Comparison of ENCODE assay signal across 8 cellular contexts in genomic region chr4:107989537-107990386, GRCh38. TPM values are rescaled to one million over a fixed set of nuclear protein-coding genes. Genes with fewer than 3 reads are reported as not detected.
DNase-seq lines count a peak whose midpoint lies in the region; ATAC-seq and TF ChIP-seq lines count a peak whose summit lies in the region.

Gene HADH, plus strand, starts transcription at chr4:107989889. Its CDS starts 44 bp downstream, at chr4:107989933.

- intact Hi-C loops in left ventricle myocardium superior (cut with micrococcal nuclease) (no loop called here), psoas muscle (cut with DNase I) (loop anchor here (2.0 to 10.0 kb wide), 2 partner anchors 59 to 165 kb away; partner anchors contain the start of genes CYP2U1 (in 1 of the 2) and SGMS2 (in 1 of the 2))

- no peak for TF ChIP-seq CTCF in psoas muscle (IDR thresholded peaks at IDR 0.05)

- ATAC-seq in GM18499 (IDR thresholded peaks at IDR 0.05; ENCODE audit: insufficient read depth, unreplicated experiment): peak; percentile 77
- peak; percentile 92 for ATAC-seq in HG02885 (IDR thresholded peaks at IDR 0.05; ENCODE audit: poor library complexity, unreplicated experiment)
- peak; percentile 99 for ATAC-seq in left ventricle myocardium superior
- peak; percentile 96 to 100 (median 98) for ATAC-seq in psoas muscle

- H3K4me1 ChIP-seq in psoas muscle (peaks cover 50% of the 10 kb centered on the region), urinary bladder (ENCODE audit: insufficient read depth) (no peaks in the 10 kb centered on the region)

- 0 to 1% (median 0%) methylated on average over 58 to 78 of the region's 78 CpGs for WGBS in psoas muscle, 3 donors
- under 1% methylated on average over 78 of the region's 78 CpGs for WGBS in urinary bladder

- H3K36me3 ChIP-seq in psoas muscle (ENCODE audit: insufficient read depth in 1 of 2, low read depth in 1 of 2): no peaks in the 10 kb centered on the region
- no peaks in the 10 kb centered on the region for H3K36me3 ChIP-seq in urinary bladder (ENCODE audit: insufficient read depth)

- DNase-seq in NCI-H1694 treated with DMSO at 0.1 percent for 48 hours (lab: John Stamatoyannopoulos, UW) (peak; percentile 75), T-helper 2 cell (peak; percentile 87 to 96 (median 91)), left ventricle myocardium superior (peak; percentile 98), psoas muscle (peak; percentile 95 to 96)

- no peaks in the 10 kb centered on the region for H3K9me3 ChIP-seq in psoas muscle

- H3K4me3 ChIP-seq in psoas muscle (peak within 1 kb of the TSS; percentile 91), urinary bladder (ENCODE audit: low read depth, low read length) (peak within 1 kb of the TSS; percentile 88)

- H3K27me3 ChIP-seq in psoas muscle (ENCODE audit: insufficient read depth in 3 of 3, low read length in 2 of 3): no peaks in the 10 kb centered on the region

- H3K27ac ChIP-seq in angular gyrus (ENCODE audit: low read depth, low read length) (peak within 1 kb of the TSS; percentile 83), psoas muscle (peak within 1 kb of the TSS; percentile 98), urinary bladder (ENCODE audit: low read depth) (peak within 1 kb of the TSS; percentile 84)

RNA-seq across cellular contexts. Expression of gene HADH, which starts in this region (rescaled TPM):
- 252 TPM for total RNA-seq in left ventricle myocardium superior
- total RNA-seq in psoas muscle: 100 to 1,000 TPM in 3 of 4 donors, 10 to 100 TPM in 1; 84.4 to 150 (median 118) TPM
- polyA plus RNA-seq in psoas muscle: 100 to 1,000 TPM in 1 of 3 donors, 10 to 100 TPM in 2; 26.6 to 125 (median 99.5) TPM
- 28.1 TPM for total RNA-seq in urinary bladder
- polyA plus RNA-seq in urinary bladder: 61.0 TPM

Comparison
In these comparisons a context has a peak if more than half of its experiments do, and no peak if none do; other contexts are left out.
1. Peak in every context shown above with its lines: DNase-seq, ATAC-seq, H3K4me3 ChIP-seq and H3K27ac ChIP-seq.